Comparison of ENCODE assay signal across 1 cellular context in the genomic region with DNA sequence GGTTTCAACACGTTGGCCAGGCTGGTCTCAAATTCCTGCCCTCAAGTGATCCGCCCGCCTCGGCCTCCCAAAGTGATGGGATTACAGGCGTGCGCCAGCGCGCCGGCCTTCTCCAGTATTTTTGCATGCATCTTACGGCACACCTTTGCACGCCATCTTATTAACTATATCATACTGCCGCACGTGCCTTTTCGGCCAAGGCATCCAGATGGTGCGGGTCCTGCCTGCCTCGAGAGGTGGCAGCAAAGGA.
TF ChIP-seq lines count a peak whose summit lies in the region.

No MANE protein-coding gene starts in this region.

TF ChIP-seq in K562, 482 proteins besides CTCF, POLR2A, EP300 and RAD21 (continued from another document):
- TF ChIP-seq HBP1 (CRISPR knock-in tag; IDR thresholded peaks at IDR 0.05) (no peak), CLOCK (CRISPR knock-in tag; IDR thresholded peaks at IDR 0.05; ENCODE audit: borderline replicate concordance) (no peak), GABPB1 (CRISPR knock-in tag; IDR thresholded peaks at IDR 0.05) (no peak), NRF1 (conservative IDR thresholded peaks at IDR 0.05 in 1 of 2, IDR thresholded peaks at IDR 0.05 in 1 of 2) (peak in 1 of 2 experiments; percentile 3; a peak in 1 of 4 replicates), ZNF830 (CRISPR knock-in tag; IDR thresholded peaks at IDR 0.05) (no peak), ZNF764 (CRISPR knock-in tag; IDR thresholded peaks at IDR 0.05; ENCODE audit: low read depth) (no peak), ZNF395 (CRISPR knock-in tag; IDR thresholded peaks at IDR 0.05) (0 out of 2 replicates have a peak, but pooled peaks have one; percentile 74), RUNX1 (IDR thresholded peaks at IDR 0.05; ENCODE audit: low read depth) (no peak), ZSCAN32 (CRISPR knock-in tag; IDR thresholded peaks at IDR 0.05) (no peak), ZNF212 (CRISPR knock-in tag; IDR thresholded peaks at IDR 0.05) (no peak), KLF6 (CRISPR knock-in tag; IDR thresholded peaks at IDR 0.05; ENCODE audit: borderline replicate concordance) (no peak), NFE2 (IDR thresholded peaks at IDR 0.05; ENCODE audit: low read depth) (no peak)
- TF ChIP-seq, protein P1, sequence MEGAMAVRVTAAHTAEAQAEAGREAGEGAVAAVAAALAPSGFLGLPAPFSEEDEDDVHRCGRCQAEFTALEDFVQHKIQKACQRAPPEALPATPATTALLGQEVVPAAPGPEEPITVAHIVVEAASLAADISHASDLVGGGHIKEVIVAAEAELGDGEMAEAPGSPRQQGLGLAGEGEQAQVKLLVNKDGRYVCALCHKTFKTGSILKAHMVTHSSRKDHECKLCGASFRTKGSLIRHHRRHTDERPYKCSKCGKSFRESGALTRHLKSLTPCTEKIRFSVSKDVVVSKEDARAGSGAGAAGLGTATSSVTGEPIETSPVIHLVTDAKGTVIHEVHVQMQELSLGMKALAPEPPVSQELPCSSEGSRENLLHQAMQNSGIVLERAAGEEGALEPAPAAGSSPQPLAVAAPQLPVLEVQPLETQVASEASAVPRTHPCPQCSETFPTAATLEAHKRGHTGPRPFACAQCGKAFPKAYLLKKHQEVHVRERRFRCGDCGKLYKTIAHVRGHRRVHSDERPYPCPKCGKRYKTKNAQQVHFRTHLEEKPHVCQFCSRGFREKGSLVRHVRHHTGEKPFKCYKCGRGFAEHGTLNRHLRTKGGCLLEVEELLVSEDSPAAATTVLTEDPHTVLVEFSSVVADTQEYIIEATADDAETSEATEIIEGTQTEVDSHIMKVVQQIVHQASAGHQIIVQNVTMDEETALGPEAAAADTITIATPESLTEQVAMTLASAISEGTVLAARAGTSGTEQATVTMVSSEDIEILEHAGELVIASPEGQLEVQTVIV (CRISPR knock-in tag; IDR thresholded peaks at IDR 0.05; ENCODE audit: borderline replicate concordance): no peak
- TF ChIP-seq, protein P2, sequence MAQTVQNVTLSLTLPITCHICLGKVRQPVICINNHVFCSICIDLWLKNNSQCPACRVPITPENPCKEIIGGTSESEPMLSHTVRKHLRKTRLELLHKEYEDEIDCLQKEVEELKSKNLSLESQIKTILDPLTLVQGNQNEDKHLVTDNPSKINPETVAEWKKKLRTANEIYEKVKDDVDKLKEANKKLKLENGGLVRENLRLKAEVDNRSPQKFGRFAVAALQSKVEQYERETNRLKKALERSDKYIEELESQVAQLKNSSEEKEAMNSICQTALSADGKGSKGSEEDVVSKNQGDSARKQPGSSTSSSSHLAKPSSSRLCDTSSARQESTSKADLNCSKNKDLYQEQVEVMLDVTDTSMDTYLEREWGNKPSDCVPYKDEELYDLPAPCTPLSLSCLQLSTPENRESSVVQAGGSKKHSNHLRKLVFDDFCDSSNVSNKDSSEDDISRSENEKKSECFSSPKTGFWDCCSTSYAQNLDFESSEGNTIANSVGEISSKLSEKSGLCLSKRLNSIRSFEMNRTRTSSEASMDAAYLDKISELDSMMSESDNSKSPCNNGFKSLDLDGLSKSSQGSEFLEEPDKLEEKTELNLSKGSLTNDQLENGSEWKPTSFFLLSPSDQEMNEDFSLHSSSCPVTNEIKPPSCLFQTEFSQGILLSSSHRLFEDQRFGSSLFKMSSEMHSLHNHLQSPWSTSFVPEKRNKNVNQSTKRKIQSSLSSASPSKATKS (CRISPR knock-in tag; IDR thresholded peaks at IDR 0.05): no peak
- TF ChIP-seq, protein P3, sequence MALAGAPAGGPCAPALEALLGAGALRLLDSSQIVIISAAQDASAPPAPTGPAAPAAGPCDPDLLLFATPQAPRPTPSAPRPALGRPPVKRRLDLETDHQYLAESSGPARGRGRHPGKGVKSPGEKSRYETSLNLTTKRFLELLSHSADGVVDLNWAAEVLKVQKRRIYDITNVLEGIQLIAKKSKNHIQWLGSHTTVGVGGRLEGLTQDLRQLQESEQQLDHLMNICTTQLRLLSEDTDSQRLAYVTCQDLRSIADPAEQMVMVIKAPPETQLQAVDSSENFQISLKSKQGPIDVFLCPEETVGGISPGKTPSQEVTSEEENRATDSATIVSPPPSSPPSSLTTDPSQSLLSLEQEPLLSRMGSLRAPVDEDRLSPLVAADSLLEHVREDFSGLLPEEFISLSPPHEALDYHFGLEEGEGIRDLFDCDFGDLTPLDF (CRISPR knock-in tag; IDR thresholded peaks at IDR 0.05): peak; percentile 3; the same call in 1 of the 2 replicates
- TF ChIP-seq, protein P4, sequence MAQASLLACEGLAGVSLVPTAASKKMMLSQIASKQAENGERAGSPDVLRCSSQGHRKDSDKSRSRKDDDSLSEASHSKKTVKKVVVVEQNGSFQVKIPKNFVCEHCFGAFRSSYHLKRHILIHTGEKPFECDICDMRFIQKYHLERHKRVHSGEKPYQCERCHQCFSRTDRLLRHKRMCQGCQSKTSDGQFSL (CRISPR knock-in tag; IDR thresholded peaks at IDR 0.05): no peak
- TF ChIP-seq, protein P4 (tag; IDR thresholded peaks at IDR 0.05): no peak
